In genomic region chr2:175947073-175947472, GRCh38 we compare ENCODE assay signal across 29 cellular contexts. TPM values are rescaled to one million over a fixed set of nuclear protein-coding genes. Genes with fewer than 3 reads are reported as not detected.
DNase-seq lines count a peak whose midpoint lies in the region; ATAC-seq, FAIRE-seq and TF ChIP-seq lines count a peak whose summit lies in the region.
"Had no signal": no experiment of that assay in that cellular context is flagged by ENCODE, and none has a peak within 500 bp of the region (broad histone marks: within the 10 kb centered on the region; RNA-seq: fewer than 3 reads in every experiment).

No MANE protein-coding gene starts in this region.

- no peak overlapping the region for H3K4me3 Mint-ChIP-seq in central memory CD8-positive, alpha-beta T cell
- H3K4me3 Mint-ChIP-seq: CD14-positive monocyte; CD4-positive, alpha-beta T cell; CD8-positive, alpha-beta memory T cell had no signal

- intact Hi-C loops in left colon (cut with DNase I, micrococcal nuclease) = no loop called here

- TF ChIP-seq CTCF in LNCaP clone FGC (IDR thresholded peaks at IDR 0.05; ENCODE audit: control insufficient read depth, extremely low read depth, insufficient read depth) = no peak

- no peak overlapping the region for H3K4me3 ChIP-seq in LNCaP clone FGC (ENCODE audit: low read depth, low read length)
- H3K4me3 ChIP-seq: A549; BLaER1 treated with 17β-estradiol and CSF1 and Interleukin-3, amounts not matched to agents 10 nM and 100 nM; GM12878; GM23248 had no signal

- ATAC-seq in central memory CD8-positive, alpha-beta T cell (replicated peaks; ENCODE audit: extremely low read depth, poor library complexity, severe bottlenecking) = no peak
- peak; percentile 88 for ATAC-seq in left colon
- ATAC-seq in HG03139 (IDR thresholded peaks at IDR 0.05; ENCODE audit: unreplicated experiment) = no peak
- ATAC-seq: A549, GM12878 had no signal

- H3K9me3 Mint-ChIP-seq in central memory CD8-positive, alpha-beta T cell = no peaks in the 10 kb centered on the region
- H3K9me3 Mint-ChIP-seq: CD4-positive, alpha-beta T cell had no signal

- peak overlapping the region; percentile 22 for H3K27ac Mint-ChIP-seq in central memory CD8-positive, alpha-beta T cell (ENCODE audit: low read depth)
- H3K27ac Mint-ChIP-seq: CD14-positive monocyte; CD4-positive, alpha-beta T cell; CD8-positive, alpha-beta memory T cell had no signal

- FAIRE-seq in GM12892 (lab: Jason Lieb, UNC) = peak; percentile 56
- FAIRE-seq: A549, D721Med, GM12878, GM18507, GM19239, H1 had no signal

- H3K36me3 Mint-ChIP-seq in central memory CD8-positive, alpha-beta T cell (ENCODE audit: insufficient read depth) = peaks cover 3% of the 10 kb centered on the region

- H3K27me3 Mint-ChIP-seq in central memory CD8-positive, alpha-beta T cell = no peaks in the 10 kb centered on the region
- H3K27me3 Mint-ChIP-seq: CD4-positive, alpha-beta T cell; CD8-positive, alpha-beta memory T cell had no signal

- H3K4me1 Mint-ChIP-seq in central memory CD8-positive, alpha-beta T cell = no peaks in the 10 kb centered on the region
- H3K4me1 Mint-ChIP-seq: CD14-positive monocyte; CD8-positive, alpha-beta memory T cell had no signal

- DNase-seq in GM12892 (ENCODE audit: insufficient read length) (no peak), LNCaP clone FGC (ENCODE audit: low read depth) (peak; percentile 32), left colon (no peak), nucleus accumbens (lab: John Stamatoyannopoulos, UW) (no peak), MV-4-11 (lab: John Stamatoyannopoulos, UW) (no peak)
- DNase-seq in central memory CD8-positive, alpha-beta T cell (ENCODE audit: low spot score in 2 of 2) = no peak
- DNase-seq in stimulated activated CD4-positive, alpha-beta T cell treated with anti-CD3 and anti-CD28 coated beads, Interleukin-4, amount 100 ng/mL, for 1 hour = no peak
- DNase-seq: 8988T; ACHN; AML-193; BE2C; CD4-positive, alpha-beta T cell; CD8-positive, alpha-beta memory T cell; DMS 273 treated with DMSO at 0.1 percent for 48 hours; DMS79; EL; GDM1; GM23248; H7; HCEC 1CT had no signal

- no peak for TF ChIP-seq POLR2A in GM12892 (IDR thresholded peaks at IDR 0.05; ENCODE audit: low read depth, low read length)

RNA-seq across cellular contexts. Expression of gene LNPK, which starts 55.0 kb away (rescaled TPM):
- 22.0 TPM for polyA plus RNA-seq in GM12892 (2012; ENCODE audit: missing spikeins)
- 10 to 100 TPM; 41.5 to 41.9 TPM for total RNA-seq in left colon
